ENCODE assay signal across 19 cellular contexts in the genomic region with DNA sequence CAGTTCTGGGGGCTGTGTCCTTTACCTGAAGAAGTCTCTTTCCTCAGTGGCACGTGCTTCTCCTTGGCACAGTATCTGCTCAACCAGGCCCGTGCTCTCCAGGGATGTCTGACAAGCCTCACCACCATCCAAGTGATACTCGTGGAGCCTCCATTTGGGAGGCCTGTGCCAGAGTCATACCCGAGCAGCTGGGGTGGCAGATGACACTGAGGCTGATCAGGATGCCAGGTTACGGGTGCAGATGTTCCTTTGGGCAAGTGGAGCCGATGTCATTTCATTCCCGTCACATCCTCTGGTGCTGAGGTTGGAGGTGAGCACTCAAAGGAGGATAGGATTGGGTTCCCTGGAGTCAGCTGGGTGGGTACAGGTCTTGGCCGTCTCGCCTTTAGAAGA.
DNase-seq lines count a peak whose midpoint lies in the region; ATAC-seq lines count a peak whose summit lies in the region.
"Had no signal": no experiment of that assay in that cellular context is flagged by ENCODE, and none has a peak within 500 bp of the region (broad histone marks: within the 10 kb centered on the region; RNA-seq: fewer than 3 reads in every experiment).

No MANE protein-coding gene starts in this region.

- H3K36me3 Mint-ChIP-seq in activated CD8-positive, alpha-beta memory T cell treated with anti-CD3 and anti-CD28 coated beads, Interleukin-2, amount 10 ng/mL, durations not matched to agents 7 days and 5 days, result no peaks in the 10 kb centered on the region
- H3K36me3 Mint-ChIP-seq in activated naive CD8-positive, alpha-beta T cell treated with anti-CD3 and anti-CD28 coated beads, Interleukin-2, amount 50 U/mL, for 24 hours (ENCODE audit: low read depth), result peaks cover 9% of the 10 kb centered on the region
- H3K36me3 Mint-ChIP-seq in stimulated activated effector memory CD8-positive, alpha-beta T cell treated with anti-CD3 and anti-CD28 coated beads, Interleukin-12 subunit alpha, Interleukin-12 subunit beta, amount 100 ng/mL, for 72 hours, result peaks cover 8% of the 10 kb centered on the region
- H3K36me3 Mint-ChIP-seq: immature natural killer cell, naive B cell, type B pancreatic cell, WTC11 had no signal

- H3K27me3 Mint-ChIP-seq in activated CD8-positive, alpha-beta memory T cell treated with anti-CD3 and anti-CD28 coated beads, Interleukin-2, amount 10 ng/mL, durations not matched to agents 7 days and 5 days, result no peaks in the 10 kb centered on the region
- H3K27me3 Mint-ChIP-seq in activated naive CD8-positive, alpha-beta T cell treated with anti-CD3 and anti-CD28 coated beads, Interleukin-2, amount 50 U/mL, for 24 hours, result peaks cover 3% of the 10 kb centered on the region
- H3K27me3 Mint-ChIP-seq: type B pancreatic cell had no signal

- H3K9me3 Mint-ChIP-seq in activated CD8-positive, alpha-beta memory T cell treated with anti-CD3 and anti-CD28 coated beads, Interleukin-2, amount 10 ng/mL, durations not matched to agents 7 days and 5 days (ENCODE audit: low read depth), result no peaks in the 10 kb centered on the region
- peaks cover 3% of the 10 kb centered on the region for H3K9me3 Mint-ChIP-seq in activated naive CD8-positive, alpha-beta T cell treated with anti-CD3 and anti-CD28 coated beads, Interleukin-2, amount 50 U/mL, for 24 hours
- no peaks in the 10 kb centered on the region for H3K9me3 Mint-ChIP-seq in stimulated activated effector memory CD8-positive, alpha-beta T cell treated with anti-CD3 and anti-CD28 coated beads, Interleukin-12 subunit alpha, Interleukin-12 subunit beta, amount 100 ng/mL, for 72 hours
- H3K9me3 Mint-ChIP-seq: immature natural killer cell, naive B cell, type B pancreatic cell, WTC11 had no signal

- no peak for DNase-seq in activated CD8-positive, alpha-beta memory T cell treated with anti-CD3 and anti-CD28 coated beads, Interleukin-2, amount 10 ng/mL, durations not matched to agents 7 days and 5 days
- no peak for DNase-seq in activated CD8-positive, alpha-beta memory T cell treated with anti-CD3 and anti-CD28 coated beads, Interleukin-2, amount 50 U/mL, for 48 hours
- DNase-seq in NCI-H1694 (lab: John Stamatoyannopoulos, UW) (peak; percentile 73), nucleus accumbens (lab: John Stamatoyannopoulos, UW) (no peak), occipital lobe (lab: John Stamatoyannopoulos, UW) (no peak), NAMALWA (ENCODE audit: low spot score) (no peak)
- DNase-seq in activated naive CD8-positive, alpha-beta T cell treated with anti-CD3 and anti-CD28 coated beads, Interleukin-2, amount 50 U/mL, for 24 hours, result no peak
- no peak for DNase-seq in stimulated activated effector memory CD8-positive, alpha-beta T cell treated with anti-CD3 and anti-CD28 coated beads, Interleukin-12 subunit alpha, Interleukin-12 subunit beta, amount 100 ng/mL, for 72 hours (ENCODE audit: low spot score in 2 of 2)
- DNase-seq: adrenal gland, DND-41, esophagus squamous epithelium, hippocampal formation, immature natural killer cell, naive B cell, NCI-H2107 had no signal

- no peak for ATAC-seq in activated CD8-positive, alpha-beta memory T cell treated with anti-CD3 and anti-CD28 coated beads, Interleukin-2, amount 10 ng/mL, durations not matched to agents 7 days and 5 days
- ATAC-seq in activated naive CD8-positive, alpha-beta T cell treated with anti-CD3 and anti-CD28 coated beads, Interleukin-2, amount 50 U/mL, for 24 hours, result no peak
- ATAC-seq in stimulated activated effector memory CD8-positive, alpha-beta T cell treated with anti-CD3 and anti-CD28 coated beads, Interleukin-12 subunit alpha, Interleukin-12 subunit beta, amount 100 ng/mL, for 72 hours, result no peak
- ATAC-seq: K562, sciatic nerve, WTC11 had no signal

- no peak overlapping the region for H3K4me3 Mint-ChIP-seq in activated CD8-positive, alpha-beta memory T cell treated with anti-CD3 and anti-CD28 coated beads, Interleukin-2, amount 10 ng/mL, durations not matched to agents 7 days and 5 days
- no peak overlapping the region for H3K4me3 Mint-ChIP-seq in activated naive CD8-positive, alpha-beta T cell treated with anti-CD3 and anti-CD28 coated beads, Interleukin-2, amount 50 U/mL, for 24 hours
- H3K4me3 Mint-ChIP-seq in stimulated activated effector memory CD8-positive, alpha-beta T cell treated with anti-CD3 and anti-CD28 coated beads, Interleukin-12 subunit alpha, Interleukin-12 subunit beta, amount 100 ng/mL, for 72 hours, result peak overlapping the region; percentile 51
- H3K4me3 Mint-ChIP-seq: type B pancreatic cell, WTC11 had no signal

- peak overlapping the region; percentile 80 for H3K27ac Mint-ChIP-seq in activated CD8-positive, alpha-beta memory T cell treated with anti-CD3 and anti-CD28 coated beads, Interleukin-2, amount 10 ng/mL, durations not matched to agents 7 days and 5 days
- peak overlapping the region; percentile 99 for H3K27ac Mint-ChIP-seq in activated naive CD8-positive, alpha-beta T cell treated with anti-CD3 and anti-CD28 coated beads, Interleukin-2, amount 50 U/mL, for 24 hours
- peak overlapping the region; percentile 63 for H3K27ac Mint-ChIP-seq in stimulated activated effector memory CD8-positive, alpha-beta T cell treated with anti-CD3 and anti-CD28 coated beads, Interleukin-12 subunit alpha, Interleukin-12 subunit beta, amount 100 ng/mL, for 72 hours
- H3K27ac Mint-ChIP-seq: type B pancreatic cell, WTC11 had no signal

- CTCF ChIA-PET in activated CD8-positive, alpha-beta memory T cell treated with anti-CD3 and anti-CD28 coated beads, Interleukin-2, amount 10 ng/mL, durations not matched to agents 7 days and 5 days (lab: Charles Lee), result interaction anchor here (0.6 to 5.0 kb wide), 4 partner anchors 58 to 498 kb away, joined by 3 to 39 read pairs (median 9); no protein-coding TSS in a partner anchor

- H3K4me1 Mint-ChIP-seq in activated CD8-positive, alpha-beta memory T cell treated with anti-CD3 and anti-CD28 coated beads, Interleukin-2, amount 10 ng/mL, durations not matched to agents 7 days and 5 days, result peaks cover 82% of the 10 kb centered on the region
- peaks cover 77% of the 10 kb centered on the region for H3K4me1 Mint-ChIP-seq in activated naive CD8-positive, alpha-beta T cell treated with anti-CD3 and anti-CD28 coated beads, Interleukin-2, amount 50 U/mL, for 24 hours
- H3K4me1 Mint-ChIP-seq in stimulated activated effector memory CD8-positive, alpha-beta T cell treated with anti-CD3 and anti-CD28 coated beads, Interleukin-12 subunit alpha, Interleukin-12 subunit beta, amount 100 ng/mL, for 72 hours, result peaks cover 80% of the 10 kb centered on the region
